Comparison of ENCODE assay signal across 8 cellular contexts in genomic region chr15:65869954-65870871, GRCh38. TPM values are rescaled to one million over a fixed set of nuclear protein-coding genes. Genes with fewer than 3 reads are reported as not detected.
A peak's percentile ranks its signal among the peaks of the same experiment; 100 is the strongest.
DNase-seq lines count a peak whose midpoint lies in the region; ATAC-seq and TF ChIP-seq lines count a peak whose summit lies in the region.

No MANE protein-coding gene starts in this region.

- peak overlapping the region; percentile 76 for H3K9ac ChIP-seq in fibroblast of lung (ENCODE audit: insufficient read depth, low read length)

- TF ChIP-seq CTCF in AG04450 (IDR thresholded peaks at IDR 0.05; ENCODE audit: low read depth, low read length) (no peak), GM13977 (IDR thresholded peaks at IDR 0.05; ENCODE audit: extremely low read depth, insufficient read depth, missing control alignments) (peak; percentile 5), fibroblast of lung (conservative IDR thresholded peaks at IDR 0.05 in 1 of 2, IDR thresholded peaks at IDR 0.05 in 1 of 2; ENCODE audit: low read depth in 1 of 2, low read length in 2 of 2) (peak in 1 of 2 donors; percentile 8), uterus (IDR thresholded peaks at IDR 0.05) (no peak)
- no peak for TF ChIP-seq CTCF in activated CD8-positive, alpha-beta T cell treated with anti-CD3 and anti-CD28 coated beads for 36 hours (IDR thresholded peaks at IDR 0.05)

- H3K27me3 Mint-ChIP-seq in activated CD8-positive, alpha-beta T cell treated with anti-CD3 and anti-CD28 coated beads for 36 hours, result peaks cover 4% of the 10 kb centered on the region
- peaks cover 0 to 5% (median 0%) of the 10 kb centered on the region in 5 donors for H3K27me3 Mint-ChIP-seq in naive thymus-derived CD4-positive, alpha-beta T cell

- H3K9me3 ChIP-seq in AG04450 (ENCODE audit: control insufficient read depth, insufficient read depth, low read length), result peaks cover 8% of the 10 kb centered on the region
- no peaks in the 10 kb centered on the region for H3K9me3 ChIP-seq in fibroblast of lung (ENCODE audit: control insufficient read depth, insufficient read depth, low read depth, low read length)
- H3K9me3 ChIP-seq in naive thymus-derived CD4-positive, alpha-beta T cell (ENCODE audit: control insufficient read depth in 2 of 3, low read length in 3 of 3), result no peaks in the 10 kb centered on the region
- H3K9me3 ChIP-seq in uterus, result no peaks in the 10 kb centered on the region

- no peak for TF ChIP-seq POLR2A in uterus (IDR thresholded peaks at IDR 0.05)

- H3K4me1 Mint-ChIP-seq in activated CD8-positive, alpha-beta T cell treated with anti-CD3 and anti-CD28 coated beads for 36 hours (ENCODE audit: low read depth), result peaks cover 32% of the 10 kb centered on the region
- peaks cover 26 to 40% (median 35%) of the 10 kb centered on the region in 7 donors for H3K4me1 Mint-ChIP-seq in naive thymus-derived CD4-positive, alpha-beta T cell

- CTCF ChIA-PET in AG04450 (lab: Charles Lee), result interaction anchor here (0.6 to 2.4 kb wide), 6 partner anchors 12 to 356 kb away, joined by 3 to 11 read pairs (median 4); partner anchors contain the start of gene INTS14
- CTCF ChIA-PET in activated CD8-positive, alpha-beta T cell treated with anti-CD3 and anti-CD28 coated beads for 36 hours (lab: Charles Lee), result interaction anchor here (0.7 to 3.6 kb wide), 12 partner anchors 8 to 233 kb away, joined by 3 to 20 read pairs (median 4); partner anchors contain the start of gene DENND4A
- CTCF ChIA-PET in naive thymus-derived CD4-positive, alpha-beta T cell (lab: Charles Lee), result interaction anchor here (0.5 to 2.5 kb wide), 10 partner anchors 9 to 232 kb away, joined by 3 to 15 read pairs (median 3); no protein-coding TSS in a partner anchor

- H3K4me3 ChIP-seq in AG04450 (ENCODE audit: low read depth, low read length) (peak overlapping the region; percentile 99), fibroblast of lung (replicated peaks in 1 of 4; ENCODE audit: control extremely low read depth in 1 of 4, insufficient read depth in 1 of 4, low read depth in 3 of 4, low read length in 4 of 4) (peak overlapping the region; percentile 82 to 96 (median 89)), uterus (peak overlapping the region; percentile 85 to 95)
- peak overlapping the region; percentile 94 for H3K4me3 ChIP-seq in naive thymus-derived CD4-positive, alpha-beta T cell (ENCODE audit: low read length)

- ATAC-seq in activated CD8-positive, alpha-beta T cell treated with anti-CD3 and anti-CD28 coated beads for 36 hours, result no peak
- no peak for ATAC-seq in naive thymus-derived CD4-positive, alpha-beta T cell

- peak overlapping the region; percentile 84 for H2AFZ ChIP-seq in fibroblast of lung (ENCODE audit: low read length)

- peak overlapping the region; percentile 99 for H3K4me3 Mint-ChIP-seq in activated CD8-positive, alpha-beta T cell treated with anti-CD3 and anti-CD28 coated beads for 36 hours
- H3K4me3 Mint-ChIP-seq in naive thymus-derived CD4-positive, alpha-beta T cell, result peak overlapping the region; percentile 88 to 100 (median 100)

- no peaks in the 10 kb centered on the region for H3K9me3 Mint-ChIP-seq in activated CD8-positive, alpha-beta T cell treated with anti-CD3 and anti-CD28 coated beads for 36 hours
- peaks cover 0 to 8% (median 0%) of the 10 kb centered on the region in 11 donors for H3K9me3 Mint-ChIP-seq in naive thymus-derived CD4-positive, alpha-beta T cell

- H3K36me3 Mint-ChIP-seq in activated CD8-positive, alpha-beta T cell treated with anti-CD3 and anti-CD28 coated beads for 36 hours (ENCODE audit: low read depth), result peaks cover 11% of the 10 kb centered on the region
- H3K36me3 Mint-ChIP-seq in naive thymus-derived CD4-positive, alpha-beta T cell, result peaks cover 0 to 14% (median 5%) of the 10 kb centered on the region in 5 donors

- peak overlapping the region; percentile 83 for H3K27ac ChIP-seq in AG04450 (ENCODE audit: low read depth, low read length)
- H3K27ac ChIP-seq in fibroblast of lung (ENCODE audit: insufficient read depth, low read length), result peak overlapping the region; percentile 90
- peak overlapping the region; percentile 94 for H3K27ac ChIP-seq in naive thymus-derived CD4-positive, alpha-beta T cell (ENCODE audit: low read depth, low read length)
- H3K27ac ChIP-seq in uterus, result peak overlapping the region; percentile 97 to 98

- H3K27ac Mint-ChIP-seq in activated CD8-positive, alpha-beta T cell treated with anti-CD3 and anti-CD28 coated beads for 36 hours, result peak overlapping the region; percentile 98
- peak overlapping the region; percentile 97 to 100 (median 99) for H3K27ac Mint-ChIP-seq in naive thymus-derived CD4-positive, alpha-beta T cell

- H3K79me2 ChIP-seq in fibroblast of lung (ENCODE audit: control insufficient read depth, insufficient read depth, low read length), result peaks cover 55% of the 10 kb centered on the region

- H3K36me3 ChIP-seq in fibroblast of lung (ENCODE audit: control insufficient read depth, insufficient read depth, low read length) (no peaks in the 10 kb centered on the region), uterus (no peaks in the 10 kb centered on the region)
- peaks cover 0 to 16% (median 0%) of the 10 kb centered on the region in 3 experiments for H3K36me3 ChIP-seq in naive thymus-derived CD4-positive, alpha-beta T cell (ENCODE audit: control insufficient read depth in 2 of 3, insufficient read depth in 3 of 3, low read length in 3 of 3)

- POLR2A ChIA-PET in AG04450 (lab: Yijun Ruan, JAX), result interaction anchor here (0.6 to 3.7 kb wide), 10 partner anchors 8 to 419 kb away, joined by 3 to 31 read pairs (median 4); partner anchors contain the start of gene INTS14
- POLR2A ChIA-PET in activated CD8-positive, alpha-beta T cell treated with anti-CD3 and anti-CD28 coated beads for 36 hours (lab: Charles Lee), result interaction anchor here (0.5 to 2.7 kb wide), 19 partner anchors 8 to 627 kb away, joined by 3 to 18 read pairs (median 3); partner anchors contain the start of genes INTS14, MEGF11 and SNAPC5
- POLR2A ChIA-PET in naive thymus-derived CD4-positive, alpha-beta T cell (lab: Charles Lee), result interaction anchor here (0.6 to 4.0 kb wide), 19 partner anchors 10 to 685 kb away, joined by 3 to 40 read pairs (median 3); partner anchors contain the start of genes CLPX, DENND4A, HACD3 and INTS14

- H3K27me3 ChIP-seq in AG04450 (ENCODE audit: control insufficient read depth, insufficient read depth, low read length) (no peaks in the 10 kb centered on the region), fibroblast of lung (ENCODE audit: control insufficient read depth, insufficient read depth, low read length) (no peaks in the 10 kb centered on the region), uterus (no peaks in the 10 kb centered on the region)
- H3K27me3 ChIP-seq in naive thymus-derived CD4-positive, alpha-beta T cell (ENCODE audit: control insufficient read depth in 2 of 2, insufficient read depth in 2 of 2, low read length in 2 of 2), result no peaks in the 10 kb centered on the region

- intact Hi-C loops in activated CD8-positive, alpha-beta T cell treated with anti-CD3 and anti-CD28 coated beads for 36 hours (cut with micrococcal nuclease), result no loop called here
- intact Hi-C loops in naive thymus-derived CD4-positive, alpha-beta T cell (cut with micrococcal nuclease), result loop anchor here (1.0 to 10.0 kb wide), 20 partner anchors 12 to 1708 kb away; partner anchors contain the start of genes DPP8 (in 2 of the 2), INTS14 (in 2 of the 2), DENND4A (in 1 of the 2) and DIS3L (in 1 of the 2)
- intact Hi-C loops in uterus (cut with DNase I; ENCODE audit: low total_unique reads), result no loop called here

- DNase-seq in AG04450 (ENCODE audit: low read depth, low spot score) (no peak), GM13977 (ENCODE audit: low spot score) (no peak), NCI-H146 treated with DMSO at 0.1 percent for 48 hours (lab: John Stamatoyannopoulos, UW; ENCODE audit: unreplicated experiment) (peak; percentile 21), fibroblast of lung (ENCODE audit: low read depth in 2 of 2) (peak; percentile 28 to 38), uterus (peak; percentile 26 to 61), SKM-1 (lab: John Stamatoyannopoulos, UW; ENCODE audit: unreplicated experiment) (no peak)
- DNase-seq in activated CD8-positive, alpha-beta T cell treated with anti-CD3 and anti-CD28 coated beads for 36 hours, result peak; percentile 40
- DNase-seq in naive thymus-derived CD4-positive, alpha-beta T cell, result peak in 7 of 9 donors; percentile 10 to 38 (median 24)

- H4K20me1 ChIP-seq in fibroblast of lung (ENCODE audit: control insufficient read depth, extremely low read depth, insufficient read depth, low read length), result peaks cover 2% of the 10 kb centered on the region

- in situ Hi-C loops in GM13977 (cut with MboI; ENCODE audit: low pct_unique_long_range_greater_than_20kb, low sequenced_read_pairs, unreplicated experiment), result no loop called here

- H3K4me1 ChIP-seq in fibroblast of lung (ENCODE audit: control insufficient read depth, extremely low read depth, insufficient read depth, low read length) (peaks cover 2% of the 10 kb centered on the region), uterus (peaks cover 0 to 4% of the 10 kb centered on the region in 2 donors)
- peaks cover 5 to 24% of the 10 kb centered on the region in 2 donors for H3K4me1 ChIP-seq in naive thymus-derived CD4-positive, alpha-beta T cell (ENCODE audit: control insufficient read depth in 2 of 2, insufficient read depth in 2 of 2, low read length in 2 of 2)

- H3K4me2 ChIP-seq in fibroblast of lung (ENCODE audit: extremely low read depth, insufficient read depth, low read length), result peak overlapping the region; percentile 94

RNA-seq across cellular contexts. Expression of gene RAB11A, which starts 0.9 kb away (rescaled TPM):
- polyA plus RNA-seq in AG04450 (2011; rRNA removed) (315 and 399 TPM in 2 replicates), fibroblast of lung (501 and 527 TPM in 2 replicates)
- polyA minus RNA-seq in AG04450 (2011; rRNA and poly(A)+ RNA removed), result 74.9 and 130 TPM in 2 replicates
- 100 to 1,000 TPM; 106 to 113 TPM for total RNA-seq in activated CD8-positive, alpha-beta T cell treated with anti-CD3 and anti-CD28 coated beads for 36 hours
- total RNA-seq in fibroblast of lung (38.8 and 56.8 TPM in 2 replicates), uterus (100 to 1,000 TPM in 2 of 4 donors, 10 to 100 TPM in 2; 62.0 to 213 (median 151) TPM)
- 216 and 245 TPM in 2 replicates for polyA plus RNA-seq in fibroblast of lung (2012)
- polyA minus RNA-seq in fibroblast of lung (ENCODE audit: low replicate concordance), result 17.5 and 61.6 TPM in 2 replicates
- 100 to 1,000 TPM in 2 of 5 experiments, 10 to 100 TPM in 3; 80.9 to 201 (median 88.7) TPM for total RNA-seq in naive thymus-derived CD4-positive, alpha-beta T cell
- polyA plus RNA-seq in naive thymus-derived CD4-positive, alpha-beta T cell, result 100 to 1,000 TPM; 213 to 224 TPM

Comparison
In these comparisons a context has a peak if more than half of its experiments do, and no peak if none do; other contexts are left out.
1. DNase-seq: peak in NCI-H146 treated with DMSO at 0.1 percent for 48 hours (single experiment), activated CD8-positive, alpha-beta T cell treated with anti-CD3 and anti-CD28 coated beads for 36 hours (single experiment), fibroblast of lung (2 of 2), naive thymus-derived CD4-positive, alpha-beta T cell (7 of 9) and uterus (2 of 2); none in AG04450 (single experiment), GM13977 (single experiment) and SKM-1 (single experiment).
2. intact Hi-C loops: an anchor here in naive thymus-derived CD4-positive, alpha-beta T cell (1.0 to 10.0 kb wide); none called in activated CD8-positive, alpha-beta T cell treated with anti-CD3 and anti-CD28 coated beads for 36 hours and uterus.
3. Peak in every context shown above with its lines, with median percentiles within 50 percentile points of each other: H3K27ac ChIP-seq and H3K4me3 ChIP-seq.